In the genomic region with DNA sequence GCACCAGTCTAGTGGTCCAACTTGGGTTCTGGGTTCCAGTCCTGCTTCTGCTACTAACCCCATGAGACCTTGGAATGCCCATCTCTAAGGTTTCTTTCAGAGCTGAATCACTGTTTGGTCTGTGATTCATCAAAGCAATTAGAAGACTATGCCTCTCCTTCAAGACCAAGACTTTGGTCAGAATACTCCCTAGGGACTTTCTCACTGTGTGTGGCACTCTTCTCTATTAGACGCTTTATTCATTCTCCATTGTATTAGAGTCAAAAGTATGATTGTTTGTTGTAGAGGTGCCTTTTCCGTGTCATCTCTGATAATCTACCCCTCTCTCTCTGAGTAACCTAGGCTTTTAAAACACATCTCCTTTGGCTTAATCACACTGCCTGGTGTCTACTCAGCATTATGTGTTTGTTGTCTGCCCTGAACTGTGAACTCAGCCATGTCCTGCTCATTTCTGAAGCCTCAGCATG, we compare ENCODE assay signal across 2 cellular contexts.
TF ChIP-seq lines count a peak whose summit lies in the region.

No MANE protein-coding gene starts in this region.

TF ChIP-seq in A549, 52 proteins besides CTCF, POLR2A, EP300 and RAD21:
- TF ChIP-seq, protein P1, sequence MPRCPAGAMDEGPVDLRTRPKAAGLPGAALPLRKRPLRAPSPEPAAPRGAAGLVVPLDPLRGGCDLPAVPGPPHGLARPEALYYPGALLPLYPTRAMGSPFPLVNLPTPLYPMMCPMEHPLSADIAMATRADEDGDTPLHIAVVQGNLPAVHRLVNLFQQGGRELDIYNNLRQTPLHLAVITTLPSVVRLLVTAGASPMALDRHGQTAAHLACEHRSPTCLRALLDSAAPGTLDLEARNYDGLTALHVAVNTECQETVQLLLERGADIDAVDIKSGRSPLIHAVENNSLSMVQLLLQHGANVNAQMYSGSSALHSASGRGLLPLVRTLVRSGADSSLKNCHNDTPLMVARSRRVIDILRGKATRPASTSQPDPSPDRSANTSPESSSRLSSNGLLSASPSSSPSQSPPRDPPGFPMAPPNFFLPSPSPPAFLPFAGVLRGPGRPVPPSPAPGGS (IDR thresholded peaks at IDR 0.05) = 0 out of 3 replicates have a peak, but pooled peaks have one; percentile 32
- TF ChIP-seq GATA3 (IDR thresholded peaks at IDR 0.05; ENCODE audit: borderline replicate concordance) = peak; percentile 39; the same call in 1 of the 2 replicates
- peak; percentile 10; the same call in 1 of the 3 replicates for TF ChIP-seq SMC3 (IDR thresholded peaks at IDR 0.05)
- no peak for TF ChIP-seq NPAS2 (CRISPR knock-in tag; IDR thresholded peaks at IDR 0.05; ENCODE audit: borderline replicate concordance)
- TF ChIP-seq RCOR1 (IDR thresholded peaks at IDR 0.05; ENCODE audit: low read depth, low read length) = no peak
- peak; percentile 95 for TF ChIP-seq MAFK (IDR thresholded peaks at IDR 0.05; ENCODE audit: partially characterized antibody)
- no peak for TF ChIP-seq FOXS1 (CRISPR knock-in tag; IDR thresholded peaks at IDR 0.05)
- TF ChIP-seq EHMT2 (IDR thresholded peaks at IDR 0.05; ENCODE audit: low read depth) = no peak
- peak; percentile 29 to 44; a peak in 3 of 5 replicates for TF ChIP-seq JUN (IDR thresholded peaks at IDR 0.05)
- TF ChIP-seq ZFP36 (IDR thresholded peaks at IDR 0.05; ENCODE audit: borderline replicate concordance, partially characterized antibody) = no peak
- no peak for TF ChIP-seq CBX2 (IDR thresholded peaks at IDR 0.05; ENCODE audit: borderline replicate concordance, low read depth)
- TF ChIP-seq FOSL2 (IDR thresholded peaks at IDR 0.05) = peak; percentile 68
- peak; percentile 89 for TF ChIP-seq FOSL2 (CRISPR knock-in tag; IDR thresholded peaks at IDR 0.05)
- no peak for TF ChIP-seq RFX5 (IDR thresholded peaks at IDR 0.05)
- TF ChIP-seq NR3C1 (IDR thresholded peaks at IDR 0.05) = no peak
- TF ChIP-seq JUNB (IDR thresholded peaks at IDR 0.05) = peak; percentile 86
- TF ChIP-seq HDAC2 (IDR thresholded peaks at IDR 0.05) = no peak
- TF ChIP-seq ZC3H11A (IDR thresholded peaks at IDR 0.05) = no peak
- TF ChIP-seq, protein P2, sequence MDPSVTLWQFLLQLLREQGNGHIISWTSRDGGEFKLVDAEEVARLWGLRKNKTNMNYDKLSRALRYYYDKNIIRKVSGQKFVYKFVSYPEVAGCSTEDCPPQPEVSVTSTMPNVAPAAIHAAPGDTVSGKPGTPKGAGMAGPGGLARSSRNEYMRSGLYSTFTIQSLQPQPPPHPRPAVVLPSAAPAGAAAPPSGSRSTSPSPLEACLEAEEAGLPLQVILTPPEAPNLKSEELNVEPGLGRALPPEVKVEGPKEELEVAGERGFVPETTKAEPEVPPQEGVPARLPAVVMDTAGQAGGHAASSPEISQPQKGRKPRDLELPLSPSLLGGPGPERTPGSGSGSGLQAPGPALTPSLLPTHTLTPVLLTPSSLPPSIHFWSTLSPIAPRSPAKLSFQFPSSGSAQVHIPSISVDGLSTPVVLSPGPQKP (IDR thresholded peaks at IDR 0.05; ENCODE audit: low read depth, low read length) = no peak
- no peak for TF ChIP-seq CEBPB (IDR thresholded peaks at IDR 0.05)
- TF ChIP-seq POLR2AphosphoS2 (conservative IDR thresholded peaks at IDR 0.05; ENCODE audit: low read length) = no peak
- no peak for TF ChIP-seq FOSB (CRISPR knock-in tag; IDR thresholded peaks at IDR 0.05)
- TF ChIP-seq, protein P3, sequence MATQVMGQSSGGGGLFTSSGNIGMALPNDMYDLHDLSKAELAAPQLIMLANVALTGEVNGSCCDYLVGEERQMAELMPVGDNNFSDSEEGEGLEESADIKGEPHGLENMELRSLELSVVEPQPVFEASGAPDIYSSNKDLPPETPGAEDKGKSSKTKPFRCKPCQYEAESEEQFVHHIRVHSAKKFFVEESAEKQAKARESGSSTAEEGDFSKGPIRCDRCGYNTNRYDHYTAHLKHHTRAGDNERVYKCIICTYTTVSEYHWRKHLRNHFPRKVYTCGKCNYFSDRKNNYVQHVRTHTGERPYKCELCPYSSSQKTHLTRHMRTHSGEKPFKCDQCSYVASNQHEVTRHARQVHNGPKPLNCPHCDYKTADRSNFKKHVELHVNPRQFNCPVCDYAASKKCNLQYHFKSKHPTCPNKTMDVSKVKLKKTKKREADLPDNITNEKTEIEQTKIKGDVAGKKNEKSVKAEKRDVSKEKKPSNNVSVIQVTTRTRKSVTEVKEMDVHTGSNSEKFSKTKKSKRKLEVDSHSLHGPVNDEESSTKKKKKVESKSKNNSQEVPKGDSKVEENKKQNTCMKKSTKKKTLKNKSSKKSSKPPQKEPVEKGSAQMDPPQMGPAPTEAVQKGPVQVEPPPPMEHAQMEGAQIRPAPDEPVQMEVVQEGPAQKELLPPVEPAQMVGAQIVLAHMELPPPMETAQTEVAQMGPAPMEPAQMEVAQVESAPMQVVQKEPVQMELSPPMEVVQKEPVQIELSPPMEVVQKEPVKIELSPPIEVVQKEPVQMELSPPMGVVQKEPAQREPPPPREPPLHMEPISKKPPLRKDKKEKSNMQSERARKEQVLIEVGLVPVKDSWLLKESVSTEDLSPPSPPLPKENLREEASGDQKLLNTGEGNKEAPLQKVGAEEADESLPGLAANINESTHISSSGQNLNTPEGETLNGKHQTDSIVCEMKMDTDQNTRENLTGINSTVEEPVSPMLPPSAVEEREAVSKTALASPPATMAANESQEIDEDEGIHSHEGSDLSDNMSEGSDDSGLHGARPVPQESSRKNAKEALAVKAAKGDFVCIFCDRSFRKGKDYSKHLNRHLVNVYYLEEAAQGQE (IDR thresholded peaks at IDR 0.05) = no peak
- TF ChIP-seq MYC (IDR thresholded peaks at IDR 0.05; ENCODE audit: borderline replicate concordance, low read length) = no peak
- no peak for TF ChIP-seq PHF8 (IDR thresholded peaks at IDR 0.05; ENCODE audit: borderline replicate concordance, low read depth)
- no peak for TF ChIP-seq HOXA7 (CRISPR knock-in tag; IDR thresholded peaks at IDR 0.05)
- no peak for TF ChIP-seq BHLHE40 (IDR thresholded peaks at IDR 0.05; ENCODE audit: low read depth, low read length)
- TF ChIP-seq CBX8 (IDR thresholded peaks at IDR 0.05) = no peak
- TF ChIP-seq ESRRA (IDR thresholded peaks at IDR 0.05; ENCODE audit: borderline replicate concordance, low read length) = no peak
- TF ChIP-seq CHD4 (IDR thresholded peaks at IDR 0.05; ENCODE audit: borderline replicate concordance) = no peak
TF ChIP-seq in A549: peak in this region for 7.

TF ChIP-seq in HCT116, 20 proteins besides CTCF, POLR2A, EP300 and RAD21 (continued from another document):
- TF ChIP-seq, protein P4, sequence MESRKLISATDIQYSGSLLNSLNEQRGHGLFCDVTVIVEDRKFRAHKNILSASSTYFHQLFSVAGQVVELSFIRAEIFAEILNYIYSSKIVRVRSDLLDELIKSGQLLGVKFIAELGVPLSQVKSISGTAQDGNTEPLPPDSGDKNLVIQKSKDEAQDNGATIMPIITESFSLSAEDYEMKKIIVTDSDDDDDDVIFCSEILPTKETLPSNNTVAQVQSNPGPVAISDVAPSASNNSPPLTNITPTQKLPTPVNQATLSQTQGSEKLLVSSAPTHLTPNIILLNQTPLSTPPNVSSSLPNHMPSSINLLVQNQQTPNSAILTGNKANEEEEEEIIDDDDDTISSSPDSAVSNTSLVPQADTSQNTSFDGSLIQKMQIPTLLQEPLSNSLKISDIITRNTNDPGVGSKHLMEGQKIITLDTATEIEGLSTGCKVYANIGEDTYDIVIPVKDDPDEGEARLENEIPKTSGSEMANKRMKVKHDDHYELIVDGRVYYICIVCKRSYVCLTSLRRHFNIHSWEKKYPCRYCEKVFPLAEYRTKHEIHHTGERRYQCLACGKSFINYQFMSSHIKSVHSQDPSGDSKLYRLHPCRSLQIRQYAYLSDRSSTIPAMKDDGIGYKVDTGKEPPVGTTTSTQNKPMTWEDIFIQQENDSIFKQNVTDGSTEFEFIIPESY (IDR thresholded peaks at IDR 0.05; ENCODE audit: extremely low read depth, insufficient replicate concordance, low read length) = no peak
- peak; percentile 42; the same call in 1 of the 2 replicates for TF ChIP-seq SP1 (IDR thresholded peaks at IDR 0.05; ENCODE audit: low read depth)
- peak; percentile 69 for TF ChIP-seq FOSL1 (IDR thresholded peaks at IDR 0.05; ENCODE audit: low read depth)
- peak; percentile 78; the same call in 1 of the 2 replicates for TF ChIP-seq CBX3 (IDR thresholded peaks at IDR 0.05; ENCODE audit: low read depth)
- TF ChIP-seq, protein P5, sequence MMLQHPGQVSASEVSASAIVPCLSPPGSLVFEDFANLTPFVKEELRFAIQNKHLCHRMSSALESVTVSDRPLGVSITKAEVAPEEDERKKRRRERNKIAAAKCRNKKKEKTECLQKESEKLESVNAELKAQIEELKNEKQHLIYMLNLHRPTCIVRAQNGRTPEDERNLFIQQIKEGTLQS (IDR thresholded peaks at IDR 0.05) = no peak
- TF ChIP-seq JUND (IDR thresholded peaks at IDR 0.05) = peak; percentile 55
